24 cellular contexts compared by ENCODE assay signal in genomic region chr15:65410972-65411371, GRCh38. TPM values are rescaled to one million over a fixed set of nuclear protein-coding genes. Genes with fewer than 3 reads are reported as not detected.
"Had no signal": no experiment of that assay in that cellular context is flagged by ENCODE, and none has a peak within 500 bp of the region (broad histone marks: within the 10 kb centered on the region; RNA-seq: fewer than 3 reads in every experiment).

No MANE protein-coding gene starts in this region.

- FAIRE-seq: endometrium had no signal

- H3K4me3 Mint-ChIP-seq: naive thymus-derived CD4-positive, alpha-beta T cell; stimulated activated effector memory CD8-positive, alpha-beta T cell treated with anti-CD3 and anti-CD28 coated beads, Interleukin-12 subunit alpha, Interleukin-12 subunit beta, amount 100 ng/mL, for 72 hours had no signal

- H3K4me3 ChIP-seq: esophagus squamous epithelium, hepatocyte, lung, ovary, smooth muscle cell, tibial artery, upper lobe of left lung, uterus had no signal

- H3K27ac Mint-ChIP-seq: naive thymus-derived CD4-positive, alpha-beta T cell; stimulated activated effector memory CD8-positive, alpha-beta T cell treated with anti-CD3 and anti-CD28 coated beads, Interleukin-12 subunit alpha, Interleukin-12 subunit beta, amount 100 ng/mL, for 72 hours had no signal

- H3K27me3 ChIP-seq: hepatocyte, ovary, upper lobe of left lung, uterus had no signal

- H3K4me2 ChIP-seq: hepatocyte, smooth muscle cell had no signal

- H3K36me3 ChIP-seq: esophagus squamous epithelium, ovary, tibial artery, upper lobe of left lung, uterus had no signal

- DNase-seq: effector memory CD4-positive, alpha-beta T cell; esophagus squamous epithelium; head of caudate nucleus; left colon; left ventricle myocardium superior; naive thymus-derived CD4-positive, alpha-beta T cell; nucleus accumbens; ovary; right cardiac atrium; stimulated activated CD4-positive, alpha-beta T cell treated with anti-CD3 and anti-CD28 coated beads, Interleukin-2, amount 100 ng/mL, for 48 hours; stimulated activated CD8-positive, alpha-beta memory T cell treated with anti-CD3 and anti-CD28 coated beads, Interleukin-4, amount 100 ng/mL, for 48 hours; stimulated activated naive CD8-positive, alpha-beta T cell treated with anti-CD3 and anti-CD28 coated beads, Interleukin-15, Interleukin-2, amounts not matched to agents 100 U/mL and 50 U/mL, for 24 hours; tibial artery; uterus had no signal

- H3K27ac ChIP-seq: esophagus squamous epithelium, foreskin keratinocyte, hepatocyte, ovary, tibial artery, upper lobe of left lung, uterus had no signal

- H3K36me3 Mint-ChIP-seq: naive thymus-derived CD4-positive, alpha-beta T cell; stimulated activated effector memory CD8-positive, alpha-beta T cell treated with anti-CD3 and anti-CD28 coated beads, Interleukin-12 subunit alpha, Interleukin-12 subunit beta, amount 100 ng/mL, for 72 hours had no signal

- H3K4me1 ChIP-seq: foreskin keratinocyte, uterus had no signal

- H3K9me3 ChIP-seq: esophagus squamous epithelium, ovary, tibial artery, upper lobe of left lung, uterus had no signal

- H3K9me3 Mint-ChIP-seq: naive thymus-derived CD4-positive, alpha-beta T cell; stimulated activated effector memory CD8-positive, alpha-beta T cell treated with anti-CD3 and anti-CD28 coated beads, Interleukin-12 subunit alpha, Interleukin-12 subunit beta, amount 100 ng/mL, for 72 hours had no signal

- H2AFZ ChIP-seq: hepatocyte had no signal

- ATAC-seq: foreskin keratinocyte; left colon; left ventricle myocardium superior; naive thymus-derived CD4-positive, alpha-beta T cell; right cardiac atrium; stimulated activated effector memory CD8-positive, alpha-beta T cell treated with anti-CD3 and anti-CD28 coated beads, Interleukin-12 subunit alpha, Interleukin-12 subunit beta, amount 100 ng/mL, for 72 hours; stimulated activated naive CD8-positive, alpha-beta T cell treated with anti-CD3 and anti-CD28 coated beads, Interleukin-15, Interleukin-2, amounts not matched to agents 100 U/mL and 50 U/mL, for 24 hours had no signal

RNA-seq across cellular contexts. Expression of gene IGDCC3, which starts 33.2 kb away (rescaled TPM):
- total RNA-seq: esophagus squamous epithelium; foreskin keratinocyte; mesenteric fat pad; mononuclear cell; naive thymus-derived CD4-positive, alpha-beta T cell; posterior vena cava had no signal
